ENCODE assay signal across 10 cellular contexts in the genomic region with DNA sequence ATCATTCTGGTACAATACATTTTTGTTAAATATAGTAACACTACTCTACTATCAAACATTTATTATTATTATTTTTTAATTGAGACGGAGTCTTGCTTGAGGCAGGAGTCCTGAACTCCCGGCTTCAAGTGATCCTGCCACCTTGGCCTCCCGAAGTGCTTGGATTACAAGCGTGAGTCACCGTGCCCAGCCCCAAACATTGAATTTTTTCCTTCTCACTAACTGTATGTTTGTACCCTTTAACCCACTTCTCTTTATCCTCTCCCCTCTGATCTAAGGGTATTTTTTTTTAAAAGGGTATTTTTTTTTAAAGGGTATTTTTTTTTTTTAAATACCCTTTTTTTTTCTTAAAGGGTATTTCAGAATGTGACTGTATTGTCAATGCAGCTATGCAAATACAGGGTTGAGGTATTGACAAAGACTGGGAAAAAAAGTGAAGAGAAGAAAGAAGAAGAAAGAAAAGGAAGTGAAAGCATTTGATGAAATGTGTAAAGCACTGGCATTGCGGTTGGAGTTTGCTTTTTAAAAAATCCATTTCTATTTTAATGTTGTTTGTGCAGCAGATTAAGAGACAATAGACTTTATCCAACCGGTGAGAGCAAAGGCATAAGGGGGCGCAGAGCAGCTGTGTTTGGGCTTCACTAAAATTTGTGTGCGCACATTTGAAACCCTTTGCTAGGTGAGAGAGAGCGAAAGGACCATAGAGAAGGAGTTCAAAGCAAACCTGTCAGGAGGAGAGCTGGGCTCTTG. TPM values are rescaled to one million over a fixed set of nuclear protein-coding genes. Genes with fewer than 3 reads are reported as not detected.
DNase-seq lines count a peak whose midpoint lies in the region; ATAC-seq, FAIRE-seq and TF ChIP-seq lines count a peak whose summit lies in the region.
"Had no signal": no experiment of that assay in that cellular context is flagged by ENCODE, and none has a peak within 500 bp of the region (broad histone marks: within the 10 kb centered on the region; RNA-seq: fewer than 3 reads in every experiment).

No MANE protein-coding gene starts in this region.

- no peak for FAIRE-seq in bronchial epithelial cell (lab: Jason Lieb, UNC)

- ATAC-seq in GM21515 (IDR thresholded peaks at IDR 0.05; ENCODE audit: unreplicated experiment): peak; percentile 73
- ATAC-seq in HG03571 (IDR thresholded peaks at IDR 0.05; ENCODE audit: unreplicated experiment): peak; percentile 82
- ATAC-seq in GM19023 (IDR thresholded peaks at IDR 0.05; ENCODE audit: unreplicated experiment): no peak
- ATAC-seq: T-cell had no signal

- H3K4me3 ChIP-seq in GM06990 (replicated peaks; ENCODE audit: low read depth, low read length): peak overlapping the region; percentile 37
- no peak overlapping the region for H3K4me3 ChIP-seq in bronchial epithelial cell (ENCODE audit: low read depth, low read length)
- H3K4me3 ChIP-seq: prostate gland had no signal

- DNase-seq in GM06990 (ENCODE audit: extremely low read depth, insufficient read length): peak; percentile 82
- DNase-seq in bronchial epithelial cell (ENCODE audit: low read depth): peak; percentile 51
- DNase-seq in UCSD-AML1 (lab: John Stamatoyannopoulos, UW; ENCODE audit: unreplicated experiment): no peak
- no peak for DNase-seq in DMS79 (lab: John Stamatoyannopoulos, UW)
- no peak for DNase-seq in NCI-H510A (lab: John Stamatoyannopoulos, UW)

- TF ChIP-seq CTCF in GM06990 (IDR thresholded peaks at IDR 0.05; ENCODE audit: insufficient read depth, low read length, poor library complexity, severe bottlenecking): peak; percentile 22
- no peak for TF ChIP-seq CTCF in bronchial epithelial cell (IDR thresholded peaks at IDR 0.05; ENCODE audit: insufficient read depth, low read length, severe bottlenecking)

- H3K27me3 ChIP-seq in GM06990 (replicated peaks; ENCODE audit: control insufficient read depth, insufficient read depth, low read length) (no peaks in the 10 kb centered on the region), bronchial epithelial cell (ENCODE audit: control insufficient read depth, insufficient read depth, low read length) (no peaks in the 10 kb centered on the region)

- no peaks in the 10 kb centered on the region for H3K36me3 ChIP-seq in GM06990 (ENCODE audit: control insufficient read depth, insufficient read depth, low read length)
- H3K36me3 ChIP-seq in bronchial epithelial cell (ENCODE audit: control insufficient read depth, insufficient read depth, low read length): no peaks in the 10 kb centered on the region
- H3K36me3 ChIP-seq: prostate gland had no signal

RNA-seq across cellular contexts. Expression of a gene that starts 42.3 kb away (rescaled TPM):
- total RNA-seq in bronchial epithelial cell: 1.1 and 1.3 TPM in 2 replicates

Comparison
In these comparisons a context has a peak if more than half of its experiments do, and no peak if none do; other contexts are left out.
1. DNase-seq: peak in GM06990 (single experiment) and bronchial epithelial cell (single experiment); none in UCSD-AML1 (single experiment), DMS79 (single experiment) and NCI-H510A (single experiment).